In genomic region chr1:44117272-44117671, GRCh38 we compare ENCODE assay signal across 11 cellular contexts. TPM values are rescaled to one million over a fixed set of nuclear protein-coding genes. Genes with fewer than 3 reads are reported as not detected.
"Had no signal": no experiment of that assay in that cellular context is flagged by ENCODE, and none has a peak within 500 bp of the region (broad histone marks: within the 10 kb centered on the region; RNA-seq: fewer than 3 reads in every experiment).

No MANE protein-coding gene starts in this region.

RNA-seq across cellular contexts. Expression of gene KLF17, which starts 1.3 kb away (rescaled TPM):
- total RNA-seq: OCI-LY7, PC-9, Peyer's patch, Right ventricle myocardium inferior, Right ventricle myocardium superior, SJCRH30, SJSA1, SK-MEL-5 had no signal

RNA-seq across cellular contexts. Expression of gene KLF18, which starts 24.2 kb away (rescaled TPM):
- total RNA-seq: OCI-LY7, PC-3, PC-9, Peyer's patch, Right ventricle myocardium inferior, Right ventricle myocardium superior, RPMI7951, SJCRH30, SJSA1, SK-MEL-5 had no signal
- polyA plus RNA-seq: SK-N-SH had no signal
